ENCODE assay signal across 25 cellular contexts in the genomic region with DNA sequence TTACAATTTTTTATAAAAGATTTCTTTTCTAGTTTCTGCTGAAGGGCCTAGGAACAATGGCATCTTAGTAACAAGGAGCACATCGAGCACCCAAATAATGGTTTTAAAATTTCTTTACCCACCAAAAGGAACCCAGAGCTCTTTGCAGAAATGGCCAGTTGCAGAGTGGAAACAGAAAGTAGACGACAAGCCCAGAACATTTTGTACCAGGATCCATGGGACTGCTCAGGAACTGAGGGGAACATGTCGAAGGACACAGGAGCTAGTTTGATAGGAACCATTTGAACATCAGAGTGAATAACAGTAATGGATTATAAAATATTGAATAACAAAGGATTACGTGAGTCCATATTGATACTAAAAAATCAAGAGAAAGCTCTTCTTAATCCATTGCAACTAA. TPM values are rescaled to one million over a fixed set of nuclear protein-coding genes. Genes with fewer than 3 reads are reported as not detected.
A peak's percentile ranks its signal among the peaks of the same experiment; 100 is the strongest.
DNase-seq lines count a peak whose midpoint lies in the region; ATAC-seq, FAIRE-seq and TF ChIP-seq lines count a peak whose summit lies in the region.
"Had no signal": no experiment of that assay in that cellular context is flagged by ENCODE, and none has a peak within 500 bp of the region (broad histone marks: within the 10 kb centered on the region; RNA-seq: fewer than 3 reads in every experiment).

No MANE protein-coding gene starts in this region.

- ATAC-seq in A549 (no peak), left lobe of liver (peak; percentile 46), HG02678 (IDR thresholded peaks at IDR 0.05; ENCODE audit: unreplicated experiment) (no peak)
- ATAC-seq: GM23338, HCT116 had no signal

- H3K36me3 ChIP-seq in left ventricle myocardium inferior (no peaks in the 10 kb centered on the region), right atrium auricular region (no peaks in the 10 kb centered on the region), adipocyte (ENCODE audit: control insufficient read depth, insufficient read depth, low read length, severe bottlenecking) (no peaks in the 10 kb centered on the region)
- H3K36me3 ChIP-seq: BE2C had no signal

- no peak for FAIRE-seq in A549 (lab: Jason Lieb, UNC)
- FAIRE-seq: A204.1, D721Med, GM12891, GM18507 had no signal

- TF ChIP-seq POLR2A in A549 (IDR thresholded peaks at IDR 0.05; ENCODE audit: low read length) = no peak

- H3K27me3 ChIP-seq in left ventricle myocardium inferior (ENCODE audit: low read depth) (no peaks in the 10 kb centered on the region), right atrium auricular region (no peaks in the 10 kb centered on the region), adipocyte (replicated peaks; ENCODE audit: control insufficient read depth, insufficient read depth, low read length) (no peaks in the 10 kb centered on the region)
- H3K27me3 ChIP-seq: BE2C; BLaER1 treated with 17β-estradiol and CSF1 and Interleukin-3, amounts not matched to agents 10 nM and 100 nM had no signal

- TF ChIP-seq CTCF in left ventricle myocardium inferior (IDR thresholded peaks at IDR 0.05; ENCODE audit: borderline replicate concordance) (no peak), right atrium auricular region (IDR thresholded peaks at IDR 0.05) (no peak), A549 (IDR thresholded peaks at IDR 0.05) (no peak)

- intact Hi-C loops in left ventricle myocardium inferior (cut with micrococcal nuclease) = no loop called here

- TF ChIP-seq EP300 in A549 (IDR thresholded peaks at IDR 0.05) = no peak

- TF ChIP-seq RAD21 in A549 (conservative IDR thresholded peaks at IDR 0.05 in 1 of 2, IDR thresholded peaks at IDR 0.05 in 1 of 2) = no peak

- DNase-seq in left ventricle myocardium inferior = no peak
- no peak for DNase-seq in right atrium auricular region (ENCODE audit: low spot score)
- no peak for DNase-seq in A549 (ENCODE audit: low read depth in 1 of 2, low spot score in 1 of 2)
- DNase-seq in adipocyte (ENCODE audit: low read depth) = no peak
- no peak for DNase-seq in left lobe of liver (ENCODE audit: low spot score)
- DNase-seq in DMS79 treated with DMSO at 0.1 percent for 48 hours (lab: John Stamatoyannopoulos, UW) = no peak
- no peak for DNase-seq in stimulated activated naive CD4-positive, alpha-beta T cell treated with Interleukin-2 at 50 U/mL for 16 hours (lab: John Stamatoyannopoulos, UW)
- DNase-seq: ACHN; AML-193; BE2C; CD4-positive, alpha-beta T cell; CD8-positive, alpha-beta memory T cell; DMS 273 treated with DMSO at 0.1 percent for 48 hours; DMS79; GF-D8; H9 had no signal

- H3K4me3 ChIP-seq in left ventricle myocardium inferior (no peak overlapping the region), right atrium auricular region (no peak overlapping the region), A549 (no peak overlapping the region), adipocyte (ENCODE audit: low read length) (peak overlapping the region; percentile 14)
- H3K4me3 ChIP-seq: BLaER1 treated with 17β-estradiol and CSF1 and Interleukin-3, amounts not matched to agents 10 nM and 100 nM; GM23338 had no signal

- H3K9ac ChIP-seq in adipocyte (ENCODE audit: low read length) = no peak overlapping the region
- H3K9ac ChIP-seq: BLaER1 treated with 17β-estradiol and CSF1 and Interleukin-3, amounts not matched to agents 10 nM and 100 nM had no signal

- WGBS in A549 (ENCODE audit: missing lambda C conversion rate) = 75% methylated on average over 4 of the region's 4 CpGs

- H3K27ac ChIP-seq in left ventricle myocardium inferior (replicated peaks) = peak overlapping the region; percentile 16
- no peak overlapping the region for H3K27ac ChIP-seq in right atrium auricular region
- peak overlapping the region; percentile 31 to 50; a peak in 1 of 6 replicates for H3K27ac ChIP-seq in A549
- H3K27ac ChIP-seq: 22Rv1; BLaER1 treated with 17β-estradiol and CSF1 and Interleukin-3, amounts not matched to agents 10 nM and 100 nM had no signal

- H3K4me1 ChIP-seq in left ventricle myocardium inferior = peaks cover 90% of the 10 kb centered on the region
- peaks cover 0 to 54% of the 10 kb centered on the region in 2 donors for H3K4me1 ChIP-seq in right atrium auricular region
- H3K4me1 ChIP-seq in A549 = peaks cover 90% of the 10 kb centered on the region
- peaks cover 81% of the 10 kb centered on the region for H3K4me1 ChIP-seq in adipocyte (ENCODE audit: control insufficient read depth, insufficient read depth, low read length)

- peak overlapping the region; percentile 46 for H3K4me2 ChIP-seq in A549
- H3K4me2 ChIP-seq: GM23338 had no signal

- CTCF ChIA-PET in A549 (lab: Yijun Ruan, JAX) = interaction anchor here (0.9 kb wide), 1 partner anchor 224 kb away, joined by 4 read pairs; no protein-coding TSS in a partner anchor

- H3K9me3 ChIP-seq in left ventricle myocardium inferior (replicated peaks) (no peaks in the 10 kb centered on the region), right atrium auricular region (no peaks in the 10 kb centered on the region), A549 (no peaks in the 10 kb centered on the region), adipocyte (ENCODE audit: control insufficient read depth, low read length) (no peaks in the 10 kb centered on the region)
- H3K9me3 ChIP-seq: BE2C had no signal

- POLR2A ChIA-PET in A549 (lab: Yijun Ruan, JAX) = no interaction called here

TF ChIP-seq in A549, 52 proteins besides CTCF, POLR2A, EP300 and RAD21:
- no peak for TF ChIP-seq CHD4 (IDR thresholded peaks at IDR 0.05; ENCODE audit: borderline replicate concordance)
- TF ChIP-seq ZFP36 (IDR thresholded peaks at IDR 0.05; ENCODE audit: borderline replicate concordance, partially characterized antibody) = no peak
- no peak for TF ChIP-seq CHD2 (IDR thresholded peaks at IDR 0.05; ENCODE audit: low read length, partially characterized antibody)
- no peak for TF ChIP-seq HOXB13 (CRISPR knock-in tag; IDR thresholded peaks at IDR 0.05; ENCODE audit: low read depth)
- TF ChIP-seq KDM5A (IDR thresholded peaks at IDR 0.05) = no peak
- TF ChIP-seq SREBF2 (IDR thresholded peaks at IDR 0.05) = no peak
- TF ChIP-seq JUN (IDR thresholded peaks at IDR 0.05) = no peak
- no peak for TF ChIP-seq BCL3 (IDR thresholded peaks at IDR 0.05)
- TF ChIP-seq, protein P1, sequence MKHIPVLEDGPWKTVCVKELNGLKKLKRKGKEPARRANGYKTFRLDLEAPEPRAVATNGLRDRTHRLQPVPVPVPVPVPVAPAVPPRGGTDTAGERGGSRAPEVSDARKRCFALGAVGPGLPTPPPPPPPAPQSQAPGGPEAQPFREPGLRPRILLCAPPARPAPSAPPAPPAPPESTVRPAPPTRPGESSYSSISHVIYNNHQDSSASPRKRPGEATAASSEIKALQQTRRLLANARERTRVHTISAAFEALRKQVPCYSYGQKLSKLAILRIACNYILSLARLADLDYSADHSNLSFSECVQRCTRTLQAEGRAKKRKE (CRISPR knock-in tag; IDR thresholded peaks at IDR 0.05; ENCODE audit: low read depth) = no peak
- no peak for TF ChIP-seq KDM1A (IDR thresholded peaks at IDR 0.05; ENCODE audit: low read depth)
- no peak for TF ChIP-seq HMGXB4 (CRISPR knock-in tag; IDR thresholded peaks at IDR 0.05; ENCODE audit: borderline replicate concordance)

RNA-seq across cellular contexts. Expression of gene PANX1, which starts 17.3 kb away (rescaled TPM):
- total RNA-seq in left ventricle myocardium inferior (19.9 TPM), right atrium auricular region (10 to 100 TPM; 12.3 to 15.7 TPM), left lobe of liver (9.7 TPM)
- polyA plus RNA-seq in A549 (2011; rRNA removed) (13.3 and 14.8 TPM in 2 replicates), A549 (2017; fragmentation: RNase III; extraction: RNeasy Plus Mini Kit Qiagen cat#74134 plus additional on column Dnase treatment) (11.0 to 12.2 TPM (median 11.2 TPM) in 3 replicates)
- 4.5 and 5.7 TPM in 2 replicates for polyA plus RNA-seq in A549 (2012; cell fraction: cytosol; rRNA removed)
- 3.6 and 4.5 TPM in 2 replicates for polyA plus RNA-seq in A549 (2012; cell fraction: nucleus; rRNA removed)
- 18.3 and 21.7 TPM in 2 replicates for polyA minus RNA-seq in A549 (2011; rRNA and poly(A)+ RNA removed)

Comparison
In these comparisons a context has a peak if more than half of its experiments do, and no peak if none do; other contexts are left out.
1. H3K27ac ChIP-seq: peak in left ventricle myocardium inferior (single experiment) and A549 (2 of 2); none in right atrium auricular region (0 of 2).